Comparison of ENCODE assay signal across 8 cellular contexts in the genomic region with DNA sequence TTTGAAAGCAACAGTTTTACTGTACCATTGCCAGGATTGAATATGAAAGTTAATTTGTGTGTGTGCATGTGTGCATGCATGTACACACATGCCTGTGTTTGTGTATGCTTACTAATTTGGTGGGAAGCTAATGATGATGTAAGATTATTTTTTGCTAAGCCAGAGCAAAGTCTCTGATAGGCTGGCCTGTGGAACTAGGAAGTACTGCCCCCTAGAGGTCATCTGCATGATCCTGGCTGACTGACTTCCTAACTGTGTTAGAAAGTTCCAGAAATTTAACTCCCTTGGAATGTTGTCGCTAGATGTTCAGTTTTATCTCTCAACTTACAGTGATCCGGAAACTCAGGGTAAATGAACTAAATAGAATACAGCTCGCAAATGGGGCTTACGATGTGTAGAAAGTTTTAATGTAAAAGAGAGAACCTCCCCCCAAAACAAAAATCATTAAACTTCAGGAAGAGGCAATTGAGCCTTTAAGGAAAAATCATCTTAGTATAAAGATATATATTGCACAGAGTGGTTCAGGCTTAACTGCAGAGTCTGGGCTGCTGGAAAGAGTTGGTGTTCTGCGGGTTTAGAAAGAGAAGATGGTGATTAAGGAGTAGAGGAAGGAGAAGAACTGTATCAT. TPM values are rescaled to one million over a fixed set of nuclear protein-coding genes. Genes with fewer than 3 reads are reported as not detected.
DNase-seq lines count a peak whose midpoint lies in the region; ATAC-seq and TF ChIP-seq lines count a peak whose summit lies in the region.

No MANE protein-coding gene starts in this region.

- CTCF ChIA-PET in activated CD4-positive, alpha-beta memory T cell treated with anti-CD3 and anti-CD28 coated beads for 36 hours (lab: Charles Lee) = interaction anchor here (0.6 to 6.6 kb wide), 23 partner anchors 10 to 645 kb away, joined by 3 to 97 read pairs (median 3); a partner anchor contains a TSS

- H3K4me1 Mint-ChIP-seq in activated CD4-positive, alpha-beta memory T cell treated with anti-CD3 and anti-CD28 coated beads for 36 hours (ENCODE audit: low read depth) = peaks cover 3% of the 10 kb centered on the region
- peaks cover 6% of the 10 kb centered on the region for H3K4me1 Mint-ChIP-seq in neural crest cell

- TF ChIP-seq CTCF in LNCaP clone FGC (IDR thresholded peaks at IDR 0.05; ENCODE audit: control insufficient read depth, extremely low read depth, insufficient read depth) (peak; percentile 68), esophagus muscularis mucosa (IDR thresholded peaks at IDR 0.05) (peak; percentile 35 to 65 (median 53)), neural crest cell (conservative IDR thresholded peaks at IDR 0.05) (peak; percentile 56), omental fat pad (IDR thresholded peaks at IDR 0.05) (no peak)

- no peak overlapping the region for H3K4me3 ChIP-seq in LNCaP clone FGC (ENCODE audit: low read depth, low read length)
- H3K4me3 ChIP-seq in esophagus muscularis mucosa = no peak overlapping the region

- peaks cover 0 to 17% (median 14%) of the 10 kb centered on the region in 4 donors for H3K4me1 ChIP-seq in esophagus muscularis mucosa

- no peaks in the 10 kb centered on the region for H3K27me3 Mint-ChIP-seq in activated CD4-positive, alpha-beta memory T cell treated with anti-CD3 and anti-CD28 coated beads for 36 hours
- H3K27me3 Mint-ChIP-seq in neural crest cell (ENCODE audit: low read depth) = peaks cover 4% of the 10 kb centered on the region

- H3K36me3 Mint-ChIP-seq in activated CD4-positive, alpha-beta memory T cell treated with anti-CD3 and anti-CD28 coated beads for 36 hours = no peaks in the 10 kb centered on the region
- peaks cover 5% of the 10 kb centered on the region for H3K36me3 Mint-ChIP-seq in neural crest cell (ENCODE audit: low read depth)

- TF ChIP-seq POLR2A in esophagus muscularis mucosa (IDR thresholded peaks at IDR 0.05; ENCODE audit: low read depth) = no peak

- WGBS in esophagus muscularis mucosa = 83% methylated on average over 5 of the region's 5 CpGs

- intact Hi-C loops in activated CD4-positive, alpha-beta memory T cell treated with anti-CD3 and anti-CD28 coated beads for 36 hours (cut with micrococcal nuclease) = loop anchor here (1.0 to 5.0 kb wide), 4 partner anchors 150 to 313 kb away; a partner anchor contains a TSS
- intact Hi-C loops in esophagus muscularis mucosa (cut with DNase I) = loop anchor here (10.0 kb wide), 1 partner anchor 178 kb away; no protein-coding TSS in a partner anchor

- peaks cover 10% of the 10 kb centered on the region for H3K9me3 Mint-ChIP-seq in activated CD4-positive, alpha-beta memory T cell treated with anti-CD3 and anti-CD28 coated beads for 36 hours
- H3K9me3 Mint-ChIP-seq in neural crest cell = peaks cover 9% of the 10 kb centered on the region

- no peak overlapping the region for H3K4me3 Mint-ChIP-seq in activated CD4-positive, alpha-beta memory T cell treated with anti-CD3 and anti-CD28 coated beads for 36 hours
- no peak overlapping the region for H3K4me3 Mint-ChIP-seq in neural crest cell

- POLR2A ChIA-PET in activated CD4-positive, alpha-beta memory T cell treated with anti-CD3 and anti-CD28 coated beads for 36 hours (lab: Charles Lee) = interaction anchor here (1.1 kb wide), 1 partner anchor 34 kb away, joined by 3 read pairs; a partner anchor contains a TSS

- no peaks in the 10 kb centered on the region for H3K9me3 ChIP-seq in esophagus muscularis mucosa

- H3K36me3 ChIP-seq in esophagus muscularis mucosa = no peaks in the 10 kb centered on the region

- no peak for TF ChIP-seq EP300 in esophagus muscularis mucosa (IDR thresholded peaks at IDR 0.05)

- no peak overlapping the region for H3K27ac ChIP-seq in esophagus muscularis mucosa (replicated peaks in 1 of 4)

- H3K27me3 ChIP-seq in esophagus muscularis mucosa = no peaks in the 10 kb centered on the region

- ATAC-seq in omental fat pad (ENCODE audit: low FRiP score) = no peak

- H3K27ac Mint-ChIP-seq in activated CD4-positive, alpha-beta memory T cell treated with anti-CD3 and anti-CD28 coated beads for 36 hours = no peak overlapping the region
- no peak overlapping the region for H3K27ac Mint-ChIP-seq in neural crest cell (ENCODE audit: unreplicated experiment)

- peak; percentile 51 for DNase-seq in activated gamma-delta T cell treated with Interleukin-2 at 50 U/mL for 16 hours
- no peak for DNase-seq in activated gamma-delta T cell (lab: John Stamatoyannopoulos, UW)
- peak; percentile 34 for DNase-seq in LNCaP clone FGC (ENCODE audit: low read depth)
- DNase-seq in activated CD4-positive, alpha-beta memory T cell treated with anti-CD3 and anti-CD28 coated beads for 36 hours = peak; percentile 51
- no peak for DNase-seq in esophagus muscularis mucosa (ENCODE audit: extremely low spot score)
- DNase-seq in neural crest cell (ENCODE audit: low read depth, low spot score) = no peak
- no peak for DNase-seq in omental fat pad (ENCODE audit: low spot score)
- no peak for DNase-seq in GDM1 (lab: John Stamatoyannopoulos, UW)

RNA-seq across cellular contexts. Expression of a gene that starts 34.3 kb away (rescaled TPM):
- total RNA-seq in activated CD4-positive, alpha-beta memory T cell treated with anti-CD3 and anti-CD28 coated beads for 36 hours = 100 to 1,000 TPM; 142 TPM
- total RNA-seq in esophagus muscularis mucosa (100 to 1,000 TPM; 173 to 200 (median 193) TPM), neural crest cell (129 and 135 TPM in 2 replicates), omental fat pad (10 to 100 TPM; 14.8 to 48.5 (median 28.4) TPM)

Comparison
In these comparisons a context has a peak if more than half of its experiments do, and no peak if none do; other contexts are left out.
1. DNase-seq: peak in activated gamma-delta T cell treated with Interleukin-2 at 50 U/mL for 16 hours (single experiment), LNCaP clone FGC (single experiment) and activated CD4-positive, alpha-beta memory T cell treated with anti-CD3 and anti-CD28 coated beads for 36 hours (single experiment); none in activated gamma-delta T cell (single experiment), esophagus muscularis mucosa (single experiment), neural crest cell (single experiment), omental fat pad (single experiment) and GDM1 (single experiment).
2. CTCF ChIP-seq: peak in LNCaP clone FGC (single experiment), esophagus muscularis mucosa (3 of 3) and neural crest cell (single experiment); none in omental fat pad (0 of 3).